ENCODE assay signal across 16 cellular contexts in genomic region chr2:68316091-68316490, GRCh38. TPM values are rescaled to one million over a fixed set of nuclear protein-coding genes. Genes with fewer than 3 reads are reported as not detected.
DNase-seq lines count a peak whose midpoint lies in the region; ATAC-seq and TF ChIP-seq lines count a peak whose summit lies in the region.
"Had no signal": no experiment of that assay in that cellular context is flagged by ENCODE, and none has a peak within 500 bp of the region (broad histone marks: within the 10 kb centered on the region; RNA-seq: fewer than 3 reads in every experiment).

No MANE protein-coding gene starts in this region.

- peak overlapping the region; percentile 36; the same call in 1 of the 2 replicates for H3K27ac ChIP-seq in HL-60 (replicated peaks)
- no peak overlapping the region for H3K27ac ChIP-seq in body of pancreas
- H3K27ac ChIP-seq in upper lobe of right lung: no peak overlapping the region
- H3K27ac ChIP-seq: BLaER1 treated with 17β-estradiol and CSF1 and Interleukin-3, amounts not matched to agents 10 nM and 100 nM had no signal

- 70 to 83% methylated on average over 2 of the region's 2 CpGs for WGBS in body of pancreas, 2 donors

- no peaks in the 10 kb centered on the region for H3K27me3 Mint-ChIP-seq in osteocyte (ENCODE audit: unreplicated experiment)

- peaks cover 29% of the 10 kb centered on the region for H3K4me1 Mint-ChIP-seq in osteocyte (ENCODE audit: unreplicated experiment)

- peaks cover 9% of the 10 kb centered on the region for H3K27me3 ChIP-seq in HL-60 (ENCODE audit: insufficient read depth, poor library complexity, severe bottlenecking)
- H3K27me3 ChIP-seq in adipocyte (replicated peaks; ENCODE audit: control insufficient read depth, insufficient read depth, low read length): no peaks in the 10 kb centered on the region
- H3K27me3 ChIP-seq in body of pancreas: no peaks in the 10 kb centered on the region
- peaks cover 7% of the 10 kb centered on the region for H3K27me3 ChIP-seq in upper lobe of right lung

- no peak for TF ChIP-seq POLR2A in body of pancreas (IDR thresholded peaks at IDR 0.05)

- peaks cover 13% of the 10 kb centered on the region for H3K4me1 ChIP-seq in adipocyte (ENCODE audit: control insufficient read depth, insufficient read depth, low read length)
- H3K4me1 ChIP-seq in body of pancreas: peaks cover 14% of the 10 kb centered on the region
- H3K4me1 ChIP-seq in upper lobe of right lung: peaks cover 10% of the 10 kb centered on the region

- peaks cover 18% of the 10 kb centered on the region for H3K36me3 Mint-ChIP-seq in osteocyte (ENCODE audit: unreplicated experiment)

- H3K4me3 ChIP-seq in HL-60 (replicated peaks; ENCODE audit: insufficient read depth, low read length) (no peak overlapping the region), adipocyte (ENCODE audit: low read length) (no peak overlapping the region), body of pancreas (no peak overlapping the region), upper lobe of right lung (no peak overlapping the region)
- H3K4me3 ChIP-seq: BLaER1 treated with 17β-estradiol and CSF1 and Interleukin-3, amounts not matched to agents 10 nM and 100 nM had no signal

- H3K9me3 Mint-ChIP-seq in osteocyte (ENCODE audit: unreplicated experiment): peaks cover 3% of the 10 kb centered on the region

- no peak overlapping the region for H3K4me3 Mint-ChIP-seq in osteocyte (ENCODE audit: unreplicated experiment)

- ATAC-seq in body of pancreas (no peak), HG03469 (IDR thresholded peaks at IDR 0.05; ENCODE audit: unreplicated experiment) (no peak), upper lobe of right lung (no peak)

- peaks cover 7% of the 10 kb centered on the region for H3K36me3 ChIP-seq in adipocyte (ENCODE audit: control insufficient read depth, insufficient read depth, low read length, severe bottlenecking)
- H3K36me3 ChIP-seq in body of pancreas (replicated peaks in 1 of 2; ENCODE audit: insufficient read depth in 1 of 2, low read depth in 2 of 2): no peaks in the 10 kb centered on the region
- peaks cover 13% of the 10 kb centered on the region for H3K36me3 ChIP-seq in upper lobe of right lung

- peak overlapping the region; percentile 72 for H3K27ac Mint-ChIP-seq in osteocyte (ENCODE audit: unreplicated experiment)

- H3K9ac ChIP-seq in adipocyte (ENCODE audit: low read length): no peak overlapping the region
- H3K9ac ChIP-seq: BLaER1 treated with 17β-estradiol and CSF1 and Interleukin-3, amounts not matched to agents 10 nM and 100 nM had no signal

- DNase-seq in HL-60 (ENCODE audit: low read depth in 1 of 2, low spot score in 1 of 2) (peak in 1 of 2 experiments; percentile 43), NOMO-1 treated with DMSO at 0.1 percent for 48 hours (lab: John Stamatoyannopoulos, UW; ENCODE audit: unreplicated experiment) (peak; percentile 57), adipocyte (ENCODE audit: low read depth) (peak; percentile 11), osteocyte (ENCODE audit: extremely low spot score, unreplicated experiment) (no peak), body of pancreas (no peak), upper lobe of right lung (no peak)
- DNase-seq: IMR-90, NCI-H1092 treated with DMSO at 0.1 percent for 48 hours, NCI-H1694, NCI-H446 treated with DMSO at 0.1 percent for 48 hours, NCI-H748 treated with DMSO at 0.1 percent for 48 hours, SHP77 treated with DMSO at 0.1 percent for 48 hours had no signal

- TF ChIP-seq CTCF in HL-60 (IDR thresholded peaks at IDR 0.05; ENCODE audit: insufficient read depth, low read length): no peak
- no peak for TF ChIP-seq CTCF in osteocyte (IDR thresholded peaks at IDR 0.05)
- no peak for TF ChIP-seq CTCF in body of pancreas (IDR thresholded peaks at IDR 0.05)
- TF ChIP-seq CTCF in upper lobe of right lung (IDR thresholded peaks at IDR 0.05): no peak

- no peaks in the 10 kb centered on the region for H3K9me3 ChIP-seq in adipocyte (ENCODE audit: control insufficient read depth, low read length)
- no peaks in the 10 kb centered on the region for H3K9me3 ChIP-seq in body of pancreas
- H3K9me3 ChIP-seq in upper lobe of right lung: no peaks in the 10 kb centered on the region

- intact Hi-C loops in body of pancreas (cut with DNase I) (no loop called here), upper lobe of right lung (cut with DNase I) (no loop called here)

RNA-seq across cellular contexts. Expression of gene CNRIP1, which starts 3.7 kb away (rescaled TPM):
- total RNA-seq in osteocyte (33.9 and 35.9 TPM in 2 replicates), body of pancreas (1 to 10 TPM; 2.6 to 5.7 TPM), upper lobe of right lung (23.8 TPM)
- total RNA-seq: HT-29 had no signal

RNA-seq across cellular contexts. Expression of gene PLEK, which starts 49.0 kb away (rescaled TPM):
- total RNA-seq in osteocyte (0.19 TPM in 1 of 2 replicates, not detected in the other), body of pancreas (1 to 10 TPM; 1.8 to 3.0 TPM), upper lobe of right lung (32.9 TPM)
- total RNA-seq: H4, HT-29 had no signal

Comparison
In these comparisons a context has a peak if more than half of its experiments do, and no peak if none do; other contexts are left out.
1. DNase-seq: peak in NOMO-1 treated with DMSO at 0.1 percent for 48 hours (single experiment) and adipocyte (single experiment); none in osteocyte (single experiment), body of pancreas (0 of 4) and upper lobe of right lung (single experiment).